2 cellular contexts compared by ENCODE assay signal in the genomic region with DNA sequence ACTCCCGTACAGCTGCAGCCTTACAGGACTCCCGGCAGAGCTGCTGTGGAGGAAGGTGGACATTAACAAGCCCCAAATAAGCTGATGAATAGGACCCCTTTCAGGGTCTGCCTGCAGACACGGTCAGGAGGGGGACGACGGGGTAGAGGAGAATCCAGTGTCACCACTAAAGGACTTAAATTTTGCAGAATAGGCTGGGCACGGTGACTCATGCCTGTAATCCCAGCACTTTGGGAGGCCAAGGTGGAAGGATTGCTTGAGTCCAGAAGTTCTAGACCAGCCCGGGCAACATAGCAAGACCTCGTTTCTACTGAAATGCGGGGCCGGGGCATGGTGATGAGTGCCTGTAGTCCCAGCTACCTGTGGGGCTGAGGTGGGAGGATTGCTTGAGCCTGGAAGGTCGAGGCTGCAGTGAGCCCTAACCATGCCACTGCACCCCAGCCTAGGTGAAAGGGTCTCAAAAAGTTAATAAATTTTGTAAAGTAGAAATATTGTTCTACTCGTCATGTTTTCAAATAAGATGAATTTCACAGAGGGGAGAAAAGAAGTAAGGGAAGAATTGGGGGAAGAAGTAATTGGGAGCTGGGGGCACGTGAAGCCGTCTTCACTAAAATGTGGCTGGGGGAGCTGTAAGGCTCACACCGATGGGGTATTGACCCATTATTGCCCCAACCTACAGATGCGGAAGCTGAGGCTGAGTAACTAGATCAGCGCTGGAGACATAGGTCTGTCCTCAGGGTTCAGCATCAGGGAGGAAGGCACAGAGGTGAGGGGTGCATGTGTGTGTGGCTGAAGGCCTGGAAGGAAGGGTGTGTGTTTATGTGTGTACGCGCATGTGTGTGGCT.
TF ChIP-seq lines count a peak whose summit lies in the region.

No MANE protein-coding gene starts in this region.

TF ChIP-seq in SK-N-SH, 30 proteins besides CTCF, POLR2A, EP300 and RAD21 (continued from another document):
- no peak for TF ChIP-seq FOXJ3 (CRISPR knock-in tag; IDR thresholded peaks at IDR 0.05)
- TF ChIP-seq, protein P1, sequence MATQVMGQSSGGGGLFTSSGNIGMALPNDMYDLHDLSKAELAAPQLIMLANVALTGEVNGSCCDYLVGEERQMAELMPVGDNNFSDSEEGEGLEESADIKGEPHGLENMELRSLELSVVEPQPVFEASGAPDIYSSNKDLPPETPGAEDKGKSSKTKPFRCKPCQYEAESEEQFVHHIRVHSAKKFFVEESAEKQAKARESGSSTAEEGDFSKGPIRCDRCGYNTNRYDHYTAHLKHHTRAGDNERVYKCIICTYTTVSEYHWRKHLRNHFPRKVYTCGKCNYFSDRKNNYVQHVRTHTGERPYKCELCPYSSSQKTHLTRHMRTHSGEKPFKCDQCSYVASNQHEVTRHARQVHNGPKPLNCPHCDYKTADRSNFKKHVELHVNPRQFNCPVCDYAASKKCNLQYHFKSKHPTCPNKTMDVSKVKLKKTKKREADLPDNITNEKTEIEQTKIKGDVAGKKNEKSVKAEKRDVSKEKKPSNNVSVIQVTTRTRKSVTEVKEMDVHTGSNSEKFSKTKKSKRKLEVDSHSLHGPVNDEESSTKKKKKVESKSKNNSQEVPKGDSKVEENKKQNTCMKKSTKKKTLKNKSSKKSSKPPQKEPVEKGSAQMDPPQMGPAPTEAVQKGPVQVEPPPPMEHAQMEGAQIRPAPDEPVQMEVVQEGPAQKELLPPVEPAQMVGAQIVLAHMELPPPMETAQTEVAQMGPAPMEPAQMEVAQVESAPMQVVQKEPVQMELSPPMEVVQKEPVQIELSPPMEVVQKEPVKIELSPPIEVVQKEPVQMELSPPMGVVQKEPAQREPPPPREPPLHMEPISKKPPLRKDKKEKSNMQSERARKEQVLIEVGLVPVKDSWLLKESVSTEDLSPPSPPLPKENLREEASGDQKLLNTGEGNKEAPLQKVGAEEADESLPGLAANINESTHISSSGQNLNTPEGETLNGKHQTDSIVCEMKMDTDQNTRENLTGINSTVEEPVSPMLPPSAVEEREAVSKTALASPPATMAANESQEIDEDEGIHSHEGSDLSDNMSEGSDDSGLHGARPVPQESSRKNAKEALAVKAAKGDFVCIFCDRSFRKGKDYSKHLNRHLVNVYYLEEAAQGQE (IDR thresholded peaks at IDR 0.05; ENCODE audit: low read depth, low read length), result no peak
- no peak for TF ChIP-seq MEF2A (IDR thresholded peaks at IDR 0.05; ENCODE audit: borderline replicate concordance, low read depth)
- TF ChIP-seq, protein P2, sequence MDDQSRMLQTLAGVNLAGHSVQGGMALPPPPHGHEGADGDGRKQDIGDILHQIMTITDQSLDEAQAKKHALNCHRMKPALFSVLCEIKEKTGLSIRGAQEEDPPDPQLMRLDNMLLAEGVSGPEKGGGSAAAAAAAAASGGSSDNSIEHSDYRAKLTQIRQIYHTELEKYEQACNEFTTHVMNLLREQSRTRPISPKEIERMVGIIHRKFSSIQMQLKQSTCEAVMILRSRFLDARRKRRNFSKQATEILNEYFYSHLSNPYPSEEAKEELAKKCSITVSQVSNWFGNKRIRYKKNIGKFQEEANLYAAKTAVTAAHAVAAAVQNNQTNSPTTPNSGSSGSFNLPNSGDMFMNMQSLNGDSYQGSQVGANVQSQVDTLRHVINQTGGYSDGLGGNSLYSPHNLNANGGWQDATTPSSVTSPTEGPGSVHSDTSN (IDR thresholded peaks at IDR 0.05), result no peak
- no peak for TF ChIP-seq FOXM1 (IDR thresholded peaks at IDR 0.05; ENCODE audit: low read depth)
- no peak for TF ChIP-seq NRF1 (IDR thresholded peaks at IDR 0.05; ENCODE audit: low read depth, low read length)
- TF ChIP-seq POLR2AphosphoS5 (IDR thresholded peaks at IDR 0.05; ENCODE audit: low read depth, low read length), result no peak
- no peak for TF ChIP-seq RCOR1 (IDR thresholded peaks at IDR 0.05; ENCODE audit: low read length)
- TF ChIP-seq, protein P3, sequence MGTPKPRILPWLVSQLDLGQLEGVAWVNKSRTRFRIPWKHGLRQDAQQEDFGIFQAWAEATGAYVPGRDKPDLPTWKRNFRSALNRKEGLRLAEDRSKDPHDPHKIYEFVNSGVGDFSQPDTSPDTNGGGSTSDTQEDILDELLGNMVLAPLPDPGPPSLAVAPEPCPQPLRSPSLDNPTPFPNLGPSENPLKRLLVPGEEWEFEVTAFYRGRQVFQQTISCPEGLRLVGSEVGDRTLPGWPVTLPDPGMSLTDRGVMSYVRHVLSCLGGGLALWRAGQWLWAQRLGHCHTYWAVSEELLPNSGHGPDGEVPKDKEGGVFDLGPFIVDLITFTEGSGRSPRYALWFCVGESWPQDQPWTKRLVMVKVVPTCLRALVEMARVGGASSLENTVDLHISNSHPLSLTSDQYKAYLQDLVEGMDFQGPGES (IDR thresholded peaks at IDR 0.05; ENCODE audit: low read depth, low read length), result no peak
- no peak for TF ChIP-seq TAF1 (IDR thresholded peaks at IDR 0.05; ENCODE audit: borderline replicate concordance, low read depth, low read length)
- no peak for TF ChIP-seq JUND (IDR thresholded peaks at IDR 0.05)
- TF ChIP-seq, protein P4, sequence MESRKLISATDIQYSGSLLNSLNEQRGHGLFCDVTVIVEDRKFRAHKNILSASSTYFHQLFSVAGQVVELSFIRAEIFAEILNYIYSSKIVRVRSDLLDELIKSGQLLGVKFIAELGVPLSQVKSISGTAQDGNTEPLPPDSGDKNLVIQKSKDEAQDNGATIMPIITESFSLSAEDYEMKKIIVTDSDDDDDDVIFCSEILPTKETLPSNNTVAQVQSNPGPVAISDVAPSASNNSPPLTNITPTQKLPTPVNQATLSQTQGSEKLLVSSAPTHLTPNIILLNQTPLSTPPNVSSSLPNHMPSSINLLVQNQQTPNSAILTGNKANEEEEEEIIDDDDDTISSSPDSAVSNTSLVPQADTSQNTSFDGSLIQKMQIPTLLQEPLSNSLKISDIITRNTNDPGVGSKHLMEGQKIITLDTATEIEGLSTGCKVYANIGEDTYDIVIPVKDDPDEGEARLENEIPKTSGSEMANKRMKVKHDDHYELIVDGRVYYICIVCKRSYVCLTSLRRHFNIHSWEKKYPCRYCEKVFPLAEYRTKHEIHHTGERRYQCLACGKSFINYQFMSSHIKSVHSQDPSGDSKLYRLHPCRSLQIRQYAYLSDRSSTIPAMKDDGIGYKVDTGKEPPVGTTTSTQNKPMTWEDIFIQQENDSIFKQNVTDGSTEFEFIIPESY (IDR thresholded peaks at IDR 0.05; ENCODE audit: borderline replicate concordance, low read depth), result no peak
- no peak for TF ChIP-seq ELF1 (IDR thresholded peaks at IDR 0.05)
TF ChIP-seq in SK-N-SH: peak in this region for 0.

TF ChIP-seq in SK-N-SH treated with all-trans-retinoic acid at 6 μM for 48 hours, 23 proteins besides CTCF, POLR2A, EP300 and RAD21 (continued from another document):
- TF ChIP-seq, protein P5, sequence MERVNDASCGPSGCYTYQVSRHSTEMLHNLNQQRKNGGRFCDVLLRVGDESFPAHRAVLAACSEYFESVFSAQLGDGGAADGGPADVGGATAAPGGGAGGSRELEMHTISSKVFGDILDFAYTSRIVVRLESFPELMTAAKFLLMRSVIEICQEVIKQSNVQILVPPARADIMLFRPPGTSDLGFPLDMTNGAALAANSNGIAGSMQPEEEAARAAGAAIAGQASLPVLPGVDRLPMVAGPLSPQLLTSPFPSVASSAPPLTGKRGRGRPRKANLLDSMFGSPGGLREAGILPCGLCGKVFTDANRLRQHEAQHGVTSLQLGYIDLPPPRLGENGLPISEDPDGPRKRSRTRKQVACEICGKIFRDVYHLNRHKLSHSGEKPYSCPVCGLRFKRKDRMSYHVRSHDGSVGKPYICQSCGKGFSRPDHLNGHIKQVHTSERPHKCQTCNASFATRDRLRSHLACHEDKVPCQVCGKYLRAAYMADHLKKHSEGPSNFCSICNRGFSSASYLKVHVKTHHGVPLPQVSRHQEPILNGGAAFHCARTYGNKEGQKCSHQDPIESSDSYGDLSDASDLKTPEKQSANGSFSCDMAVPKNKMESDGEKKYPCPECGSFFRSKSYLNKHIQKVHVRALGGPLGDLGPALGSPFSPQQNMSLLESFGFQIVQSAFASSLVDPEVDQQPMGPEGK (CRISPR knock-in tag; IDR thresholded peaks at IDR 0.05; ENCODE audit: borderline replicate concordance), result no peak
- TF ChIP-seq, protein P6, sequence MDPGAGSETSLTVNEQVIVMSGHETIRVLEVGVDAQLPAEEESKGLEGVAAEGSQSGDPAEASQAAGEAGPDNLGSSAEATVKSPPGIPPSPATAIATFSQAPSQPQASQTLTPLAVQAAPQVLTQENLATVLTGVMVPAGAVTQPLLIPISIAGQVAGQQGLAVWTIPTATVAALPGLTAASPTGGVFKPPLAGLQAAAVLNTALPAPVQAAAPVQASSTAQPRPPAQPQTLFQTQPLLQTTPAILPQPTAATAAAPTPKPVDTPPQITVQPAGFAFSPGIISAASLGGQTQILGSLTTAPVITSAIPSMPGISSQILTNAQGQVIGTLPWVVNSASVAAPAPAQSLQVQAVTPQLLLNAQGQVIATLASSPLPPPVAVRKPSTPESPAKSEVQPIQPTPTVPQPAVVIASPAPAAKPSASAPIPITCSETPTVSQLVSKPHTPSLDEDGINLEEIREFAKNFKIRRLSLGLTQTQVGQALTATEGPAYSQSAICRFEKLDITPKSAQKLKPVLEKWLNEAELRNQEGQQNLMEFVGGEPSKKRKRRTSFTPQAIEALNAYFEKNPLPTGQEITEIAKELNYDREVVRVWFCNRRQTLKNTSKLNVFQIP (CRISPR knock-in tag; IDR thresholded peaks at IDR 0.05; ENCODE audit: borderline replicate concordance, low read depth), result no peak
- TF ChIP-seq GLIS3 (CRISPR knock-in tag; IDR thresholded peaks at IDR 0.05), result no peak
- no peak for TF ChIP-seq ZC3H10 (CRISPR knock-in tag; IDR thresholded peaks at IDR 0.05)
- TF ChIP-seq ARNTL (CRISPR knock-in tag; IDR thresholded peaks at IDR 0.05; ENCODE audit: borderline replicate concordance, low read depth), result no peak
- no peak for TF ChIP-seq OSR1 (CRISPR knock-in tag; IDR thresholded peaks at IDR 0.05)
